26 cellular contexts compared by ENCODE assay signal in genomic region chr1:87094238-87094637, GRCh38.
"Had no signal": no experiment of that assay in that cellular context is flagged by ENCODE, and none has a peak within 500 bp of the region (broad histone marks: within the 10 kb centered on the region; RNA-seq: fewer than 3 reads in every experiment).

No MANE protein-coding gene starts in this region.

- H3K27me3 ChIP-seq: left lung, pancreas, sigmoid colon, suprapubic skin, tibial artery, uterus had no signal

- H3K27ac ChIP-seq: left lung, lower lobe of right lung, pancreas, prostate gland, sigmoid colon, suprapubic skin, thoracic aorta, tibial artery, uterus had no signal

- FAIRE-seq: islet of Langerhans, pancreas, small intestine had no signal

- H3K4me1 ChIP-seq: left lung, lower lobe of right lung, pancreas, prostate gland, sigmoid colon, suprapubic skin, tibial artery, uterus had no signal

- DNase-seq: hypothalamus; immature natural killer cell; kidney; left colon; left lung; lower lobe of right lung; mammary epithelial cell; mesenchymal stem cell; naive thymus-derived CD8-positive, alpha-beta T cell; nucleus accumbens; pancreas; posterior cingulate gyrus; retina; right cardiac atrium; sigmoid colon; small intestine; stimulated activated CD4-positive, alpha-beta T cell treated with anti-CD3 and anti-CD28 coated beads, Interleukin-1b, Interleukin-23, amount 100 ng/mL, for 48 hours; stimulated activated CD4-positive, alpha-beta T cell treated with anti-CD3 and anti-CD28 coated beads, Interleukin-4, amount 100 ng/mL, for 1 hour; stimulated activated naive B cell treated with anti-CD40 and anti-IgM and Interleukin-4, amounts not matched to agents 10 μg/mL and 1 μg/mL and 100 μg/mL, for 72 hours; stimulated activated naive CD8-positive, alpha-beta T cell treated with anti-CD3 and anti-CD28 coated beads, Interleukin-15, Interleukin-2, amounts not matched to agents 100 U/mL and 50 U/mL, for 24 hours; tibial artery; uterus had no signal

- H3K36me3 ChIP-seq: lower lobe of right lung, pancreas, prostate gland, sigmoid colon, suprapubic skin, thoracic aorta, uterus had no signal

- H3K4me3 ChIP-seq: left lung, lower lobe of right lung, pancreas, prostate gland, sigmoid colon, suprapubic skin, thoracic aorta, tibial artery, uterus had no signal

- ATAC-seq: left colon; left lung; lower lobe of right lung; naive thymus-derived CD8-positive, alpha-beta T cell; pancreas; right cardiac atrium; stimulated activated naive B cell treated with anti-CD40 and anti-IgM and Interleukin-4, amounts not matched to agents 10 μg/mL and 1 μg/mL and 100 μg/mL, for 72 hours; stimulated activated naive CD8-positive, alpha-beta T cell treated with anti-CD3 and anti-CD28 coated beads, Interleukin-15, Interleukin-2, amounts not matched to agents 100 U/mL and 50 U/mL, for 24 hours had no signal

- H3K9me3 ChIP-seq: left lung, lower lobe of right lung, pancreas, prostate gland, sigmoid colon, suprapubic skin, thoracic aorta, tibial artery, uterus had no signal
